ENCODE assay signal across 9 cellular contexts in genomic region chr17:79874329-79874981, GRCh38. TPM values are rescaled to one million over a fixed set of nuclear protein-coding genes. Genes with fewer than 3 reads are reported as not detected.
A peak's percentile ranks its signal among the peaks of the same experiment; 100 is the strongest.
DNase-seq lines count a peak whose midpoint lies in the region; ATAC-seq, FAIRE-seq and TF ChIP-seq lines count a peak whose summit lies in the region.
"Had no signal": no experiment of that assay in that cellular context is flagged by ENCODE, and none has a peak within 500 bp of the region (broad histone marks: within the 10 kb centered on the region; RNA-seq: fewer than 3 reads in every experiment).

No MANE protein-coding gene starts in this region.

- no peak overlapping the region for H3K9ac ChIP-seq in keratinocyte (ENCODE audit: control insufficient read depth, extremely low read depth, insufficient read depth, low read length)

- H3K79me2 ChIP-seq in keratinocyte (ENCODE audit: control insufficient read depth, insufficient read depth, low read length) = no peaks in the 10 kb centered on the region

- H3K36me3 Mint-ChIP-seq in activated T-helper 17 cell treated with anti-CD3 and anti-CD28 coated beads, Interleukin-2, amount 50 U/mL, for 72 hours (ENCODE audit: low read depth) = no peaks in the 10 kb centered on the region
- H3K36me3 Mint-ChIP-seq: activated naive CD4-positive, alpha-beta T cell treated with anti-CD3 and anti-CD28 coated beads, Interleukin-2, amount 50 U/mL, for 72 hours had no signal

- peak; percentile 40 to 45 for DNase-seq in cardiac muscle cell (ENCODE audit: low read depth in 1 of 2, low spot score in 1 of 2)
- no peak for DNase-seq in right atrium auricular region (ENCODE audit: low spot score)
- peak; percentile 47 for DNase-seq in LoVo (ENCODE audit: low spot score)
- DNase-seq in keratinocyte (ENCODE audit: low read depth, low spot score) = no peak
- DNase-seq in DMS79 treated with DMSO at 0.1 percent for 48 hours (lab: John Stamatoyannopoulos, UW) = no peak

- H3K4me2 ChIP-seq in keratinocyte (ENCODE audit: control insufficient read depth, extremely low read depth, insufficient read depth, low read depth, low read length) = no peak overlapping the region

- ATAC-seq in activated T-helper 17 cell treated with anti-CD3 and anti-CD28 coated beads, Interleukin-2, amount 50 U/mL, for 72 hours (replicated peaks) = peak; percentile 32
- ATAC-seq in GM19324 (IDR thresholded peaks at IDR 0.05; ENCODE audit: low FRiP score, unreplicated experiment) (no peak), HG03460 (IDR thresholded peaks at IDR 0.05; ENCODE audit: unreplicated experiment) (no peak)

- H3K9me1 ChIP-seq in keratinocyte (ENCODE audit: control insufficient read depth, extremely low read depth, insufficient read depth, low read length) = no peaks in the 10 kb centered on the region

- H4K20me1 ChIP-seq in keratinocyte (ENCODE audit: control insufficient read depth, extremely low read depth, insufficient read depth, low read length) = no peaks in the 10 kb centered on the region

- H3K27me3 ChIP-seq in cardiac muscle cell = no peaks in the 10 kb centered on the region
- H3K27me3 ChIP-seq in right atrium auricular region = no peaks in the 10 kb centered on the region
- peaks cover 7% of the 10 kb centered on the region for H3K27me3 ChIP-seq in keratinocyte (ENCODE audit: control insufficient read depth, extremely low read depth, insufficient read depth, low read length)

- peak; percentile 69 for FAIRE-seq in keratinocyte (lab: Jason Lieb, UNC)

- H3K36me3 ChIP-seq in cardiac muscle cell = no peaks in the 10 kb centered on the region
- H3K36me3 ChIP-seq in right atrium auricular region = no peaks in the 10 kb centered on the region
- H3K36me3 ChIP-seq in keratinocyte (ENCODE audit: control insufficient read depth in 2 of 2, extremely low read depth in 1 of 2, insufficient read depth in 2 of 2, low read length in 2 of 2) = no peaks in the 10 kb centered on the region

- TF ChIP-seq CTCF in cardiac muscle cell (IDR thresholded peaks at IDR 0.05; ENCODE audit: low read depth, low read length) (peak; percentile 61), right atrium auricular region (IDR thresholded peaks at IDR 0.05) (peak in 1 of 2 donors; percentile 55), keratinocyte (optimal IDR thresholded peaks at IDR 0.05 in 1 of 3, IDR thresholded peaks at IDR 0.05 in 1 of 3, conservative IDR thresholded peaks at IDR 0.05 in 1 of 3; ENCODE audit: extremely low read depth in 1 of 3, insufficient read depth in 2 of 3, low read length in 3 of 3) (peak in 2 of 3 experiments; percentile 36 to 46)

- peaks cover 3% of the 10 kb centered on the region for H3K27me3 Mint-ChIP-seq in activated T-helper 17 cell treated with anti-CD3 and anti-CD28 coated beads, Interleukin-2, amount 50 U/mL, for 72 hours

- no peaks in the 10 kb centered on the region for H3K9me3 Mint-ChIP-seq in activated T-helper 17 cell treated with anti-CD3 and anti-CD28 coated beads, Interleukin-2, amount 50 U/mL, for 72 hours
- H3K9me3 Mint-ChIP-seq: activated naive CD4-positive, alpha-beta T cell treated with anti-CD3 and anti-CD28 coated beads, Interleukin-2, amount 50 U/mL, for 72 hours had no signal

- no peak overlapping the region for H2AFZ ChIP-seq in keratinocyte (ENCODE audit: control insufficient read depth, low read length)

- H3K4me3 Mint-ChIP-seq in activated T-helper 17 cell treated with anti-CD3 and anti-CD28 coated beads, Interleukin-2, amount 50 U/mL, for 72 hours = no peak overlapping the region

- H3K27ac ChIP-seq in cardiac muscle cell (no peak overlapping the region), right atrium auricular region (no peak overlapping the region), keratinocyte (ENCODE audit: control insufficient read depth, insufficient read depth, low read length) (no peak overlapping the region)

- no peaks in the 10 kb centered on the region for H3K9me3 ChIP-seq in cardiac muscle cell (ENCODE audit: low read depth)
- H3K9me3 ChIP-seq in right atrium auricular region = no peaks in the 10 kb centered on the region
- H3K9me3 ChIP-seq in keratinocyte (ENCODE audit: control insufficient read depth, low read depth, low read length) = no peaks in the 10 kb centered on the region

- dilution Hi-C loops in keratinocyte (cut with MboI; ENCODE audit: extremely low pct_ligation_motif_present, low sequenced_read_pairs) = no loop called here

- H3K4me1 ChIP-seq in cardiac muscle cell (ENCODE audit: low read depth) (no peaks in the 10 kb centered on the region), right atrium auricular region (no peaks in the 10 kb centered on the region), keratinocyte (ENCODE audit: control insufficient read depth, extremely low read depth, insufficient read depth, low read length) (no peaks in the 10 kb centered on the region)

- H3K4me3 ChIP-seq in cardiac muscle cell = no peak overlapping the region
- no peak overlapping the region for H3K4me3 ChIP-seq in right atrium auricular region
- no peak overlapping the region for H3K4me3 ChIP-seq in keratinocyte (ENCODE audit: control insufficient read depth in 2 of 3, extremely low read depth in 1 of 3, insufficient read depth in 2 of 3, low read depth in 1 of 3, low read length in 3 of 3)

- H3K4me1 Mint-ChIP-seq in activated T-helper 17 cell treated with anti-CD3 and anti-CD28 coated beads, Interleukin-2, amount 50 U/mL, for 72 hours = peaks cover 6% of the 10 kb centered on the region

- H3K27ac Mint-ChIP-seq in activated T-helper 17 cell treated with anti-CD3 and anti-CD28 coated beads, Interleukin-2, amount 50 U/mL, for 72 hours = no peak overlapping the region
- H3K27ac Mint-ChIP-seq: activated naive CD4-positive, alpha-beta T cell treated with anti-CD3 and anti-CD28 coated beads, Interleukin-2, amount 50 U/mL, for 72 hours had no signal

RNA-seq across cellular contexts. Expression of gene CBX4, which starts 35.2 kb away (rescaled TPM):
- 78.2 and 91.6 TPM in 2 replicates for total RNA-seq in cardiac muscle cell
- polyA plus RNA-seq in cardiac muscle cell = 43.6 and 51.9 TPM in 2 replicates
- 10 to 100 TPM; 22.8 to 24.3 TPM for total RNA-seq in right atrium auricular region
- 1 to 10 TPM; 8.7 to 9.1 TPM for total RNA-seq in activated T-helper 17 cell treated with anti-CD3 and anti-CD28 coated beads, Interleukin-2, amount 50 U/mL, for 72 hours
- polyA plus RNA-seq in keratinocyte = 5.4 to 11.0 TPM (median 7.0 TPM) in 3 replicates
- 26.5 TPM for polyA plus RNA-seq in keratinocyte (2011; ENCODE audit: low read depth)
- polyA plus RNA-seq in keratinocyte (2011; cell fraction: cytosol; rRNA removed) = 3.5 and 6.7 TPM in 2 replicates
- 9.5 and 9.7 TPM in 2 replicates for polyA plus RNA-seq in keratinocyte (2011; cell fraction: nucleus; rRNA removed)
- 8.2 and 21.9 TPM in 2 replicates for polyA plus RNA-seq in keratinocyte (2012; ENCODE audit: low replicate concordance)
- polyA minus RNA-seq in keratinocyte = 1.8 to 6.5 TPM (median 2.7 TPM) in 3 replicates
- 17.5 TPM for polyA minus RNA-seq in keratinocyte (2011; cell fraction: cytosol; rRNA and poly(A)+ RNA removed)
- polyA minus RNA-seq in keratinocyte (2011; cell fraction: nucleus; rRNA and poly(A)+ RNA removed) = 12.8 and 12.9 TPM in 2 replicates

Comparison
In these comparisons a context has a peak if more than half of its experiments do, and no peak if none do; other contexts are left out.
1. DNase-seq: peak in cardiac muscle cell (2 of 2) and LoVo (single experiment); none in right atrium auricular region (single experiment), keratinocyte (single experiment) and DMS79 treated with DMSO at 0.1 percent for 48 hours (single experiment).